ENCODE assay signal across 10 cellular contexts in genomic region chr18:80200932-80201672, GRCh38. TPM values are rescaled to one million over a fixed set of nuclear protein-coding genes. Genes with fewer than 3 reads are reported as not detected.
DNase-seq lines count a peak whose midpoint lies in the region; ATAC-seq and TF ChIP-seq lines count a peak whose summit lies in the region.
"Had no signal": no experiment of that assay in that cellular context is flagged by ENCODE, and none has a peak within 500 bp of the region (broad histone marks: within the 10 kb centered on the region; RNA-seq: fewer than 3 reads in every experiment).

No MANE protein-coding gene starts in this region.

- H3K9me3 ChIP-seq in right atrium auricular region (no peaks in the 10 kb centered on the region), left ventricle myocardium inferior (replicated peaks) (no peaks in the 10 kb centered on the region), Panc1 (ENCODE audit: control insufficient read depth, insufficient read depth, low read depth, low read length) (no peaks in the 10 kb centered on the region), aorta (ENCODE audit: control insufficient read depth, low read length) (no peaks in the 10 kb centered on the region)
- H3K9me3 ChIP-seq: testis had no signal

- WGBS in aorta, 2 donors, result 80 to 82% methylated on average over 17 of the region's 17 CpGs

- H3K36me3 ChIP-seq in right atrium auricular region (no peaks in the 10 kb centered on the region), left ventricle myocardium inferior (no peaks in the 10 kb centered on the region), Panc1 (ENCODE audit: control insufficient read depth, insufficient read depth, low read length) (no peaks in the 10 kb centered on the region), aorta (ENCODE audit: control insufficient read depth in 1 of 2, insufficient read depth in 2 of 2, low read length in 1 of 2) (no peaks in the 10 kb centered on the region)

- no TSS peak for BruUV-seq in Panc1 (replicated peaks; lab: Mats Ljungman, UMichigan)

- H3K27ac ChIP-seq in right atrium auricular region, result no peak overlapping the region
- no peak overlapping the region for H3K27ac ChIP-seq in left ventricle myocardium inferior (replicated peaks)
- H3K27ac ChIP-seq in Panc1 (ENCODE audit: low read length), result no peak overlapping the region
- no peak overlapping the region for H3K27ac ChIP-seq in aorta (ENCODE audit: low read depth in 1 of 2, low read length in 2 of 2)
- H3K27ac ChIP-seq: testis had no signal

- CTCF ChIA-PET in Panc1 (lab: Charles Lee), result interaction anchor here (0.6 to 2.0 kb wide), 14 partner anchors 10 to 57 kb away, joined by 3 to 10 read pairs (median 8); partner anchors contain the start of gene PARD6G

- H3K27me3 ChIP-seq in right atrium auricular region (no peaks in the 10 kb centered on the region), left ventricle myocardium inferior (ENCODE audit: low read depth) (peaks cover 21% of the 10 kb centered on the region), Panc1 (ENCODE audit: control insufficient read depth, insufficient read depth, low read length) (no peaks in the 10 kb centered on the region; the same call in 1 of the 2 replicates), aorta (ENCODE audit: control insufficient read depth in 1 of 2, insufficient read depth in 2 of 2, low read length in 1 of 2) (no peaks in the 10 kb centered on the region)
- H3K27me3 ChIP-seq: testis had no signal

- ATAC-seq in Panc1 (peak; percentile 29), left lobe of liver (peak; percentile 39), aorta (ENCODE audit: low FRiP score) (peak; percentile 22), GM19452 (IDR thresholded peaks at IDR 0.05; ENCODE audit: unreplicated experiment) (no peak), HG03097 (IDR thresholded peaks at IDR 0.05; ENCODE audit: low FRiP score, unreplicated experiment) (no peak)

- TF ChIP-seq CTCF in right atrium auricular region (IDR thresholded peaks at IDR 0.05) (no peak), left ventricle myocardium inferior (IDR thresholded peaks at IDR 0.05; ENCODE audit: borderline replicate concordance) (no peak), Panc1 (IDR thresholded peaks at IDR 0.05) (no peak)

- intact Hi-C loops in left ventricle myocardium inferior (cut with micrococcal nuclease) (no loop called here), Panc1 (cut with micrococcal nuclease; ENCODE audit: unreplicated experiment) (loop anchor here (2.0 kb wide), 1 partner anchor 46 kb away; the partner anchor contains the start of gene PARD6G), aorta (cut with DNase I) (no loop called here)

- POLR2A ChIA-PET in Panc1 (lab: Charles Lee), result no interaction called here

- in situ Hi-C loops in Panc1 (cut with HindIII; ENCODE audit: low pct_unique_long_range_greater_than_20kb, low sequenced_read_pairs), result no loop called here

- H3K4me1 ChIP-seq in right atrium auricular region (no peaks in the 10 kb centered on the region), left ventricle myocardium inferior (peaks cover 12% of the 10 kb centered on the region), Panc1 (ENCODE audit: control insufficient read depth, insufficient read depth, low read length) (peaks cover 4% of the 10 kb centered on the region; the same call in 1 of the 2 replicates), aorta (ENCODE audit: control insufficient read depth in 1 of 2, insufficient read depth in 2 of 2, low read length in 2 of 2) (no peaks in the 10 kb centered on the region)

- no peak overlapping the region for H3K4me3 ChIP-seq in right atrium auricular region
- H3K4me3 ChIP-seq in left ventricle myocardium inferior, result no peak overlapping the region
- no peak overlapping the region for H3K4me3 ChIP-seq in Panc1 (ENCODE audit: low read depth in 2 of 2, low read length in 2 of 2)
- no peak overlapping the region for H3K4me3 ChIP-seq in aorta (ENCODE audit: low read length in 2 of 2)
- H3K4me3 ChIP-seq: testis had no signal

- DNase-seq in right atrium auricular region (ENCODE audit: low spot score) (peak; percentile 47), left ventricle myocardium inferior (no peak), Panc1 (ENCODE audit: low read depth, low spot score) (no peak), left lobe of liver (ENCODE audit: low spot score) (no peak), aorta (no peak), iPS-NIHi11 (ENCODE audit: low spot score) (no peak)
- DNase-seq: activated CD4-positive, alpha-beta T cell treated with anti-CD3 and anti-CD28 coated beads, Interleukin-2, amount 50 U/mL, for 1 hour; testis had no signal

RNA-seq across cellular contexts. Expression of gene PARD6G, which starts 46.2 kb away (rescaled TPM):
- total RNA-seq in right atrium auricular region, result 1 to 10 TPM; 1.9 to 2.8 TPM
- 2.0 TPM for total RNA-seq in left ventricle myocardium inferior
- 5.2 TPM for total RNA-seq in Panc1 (2021; ENCODE audit: unreplicated experiment)
- polyA plus RNA-seq in Panc1 (2012; ENCODE audit: insufficient read length), result 5.6 TPM
- 2.3 TPM for total RNA-seq in left lobe of liver
- 1 to 10 TPM; 3.8 to 4.1 TPM for total RNA-seq in aorta
- 1 to 10 TPM in 1 of 2 donors, under 1 TPM in 1; 0.38 to 1.8 TPM for polyA plus RNA-seq in aorta

Comparison
In these comparisons a context has a peak if more than half of its experiments do, and no peak if none do; other contexts are left out.
1. ATAC-seq: peak in Panc1 (single experiment), left lobe of liver (single experiment) and aorta (single experiment); none in GM19452 (single experiment) and HG03097 (single experiment).